Comparison of ENCODE assay signal across 28 cellular contexts in genomic region chr16:54460254-54460860, GRCh38.
A peak's percentile ranks its signal among the peaks of the same experiment; 100 is the strongest.
DNase-seq lines count a peak whose midpoint lies in the region; ATAC-seq and TF ChIP-seq lines count a peak whose summit lies in the region.
"Had no signal": no experiment of that assay in that cellular context is flagged by ENCODE, and none has a peak within 500 bp of the region (broad histone marks: within the 10 kb centered on the region; RNA-seq: fewer than 3 reads in every experiment).

No MANE protein-coding gene starts in this region.

- H3K9me3 Mint-ChIP-seq in HFFc6, result peaks cover 22% of the 10 kb centered on the region

- no peak for TF ChIP-seq POLR2A in Peyer's patch (IDR thresholded peaks at IDR 0.05)

- H2AK5ac ChIP-seq in mesendoderm (ENCODE audit: low read length), result no peak overlapping the region

- H3K4me1 ChIP-seq in BLaER1 treated with 17β-estradiol and CSF1 and Interleukin-3, amounts not matched to agents 10 nM and 100 nM, result peaks cover 18 to 48% (median 36%) of the 10 kb centered on the region in 10 experiments
- H3K4me1 ChIP-seq in mesendoderm (ENCODE audit: control insufficient read depth, low read depth, low read length), result no peaks in the 10 kb centered on the region
- no peaks in the 10 kb centered on the region for H3K4me1 ChIP-seq in Peyer's patch
- H3K4me1 ChIP-seq: left ventricle myocardium inferior had no signal

- no peak overlapping the region for H4K8ac ChIP-seq in mesendoderm (ENCODE audit: low read depth, low read length)

- H3K18ac ChIP-seq in mesendoderm (ENCODE audit: low read length), result peak overlapping the region; percentile 73

- H2BK15ac ChIP-seq in mesendoderm (replicated peaks; ENCODE audit: low read depth), result no peak overlapping the region

- H3K27me3 Mint-ChIP-seq in HFFc6 (ENCODE audit: insufficient read depth), result peaks cover 16% of the 10 kb centered on the region
- H3K27me3 Mint-ChIP-seq: naive B cell had no signal

- H2BK5ac ChIP-seq in mesendoderm (ENCODE audit: low read length), result no peak overlapping the region

- no peak overlapping the region for H4K5ac ChIP-seq in mesendoderm (ENCODE audit: low read length)

- peak overlapping the region; percentile 62 for H3K4me3 Mint-ChIP-seq in HFFc6
- H3K4me3 Mint-ChIP-seq: activated naive CD4-positive, alpha-beta T cell treated with anti-CD3 and anti-CD28 coated beads, Interleukin-2, amount 50 U/mL, for 24 hours; CD4-positive, alpha-beta T cell; naive B cell; stimulated activated naive CD8-positive, alpha-beta T cell treated with anti-CD3 and anti-CD28 coated beads, Interleukin-15, amount 100 ng/mL, for 72 hours had no signal

- no peak overlapping the region for H3K4ac ChIP-seq in mesendoderm (ENCODE audit: low read depth, low read length)

- no peak for ATAC-seq in HG02610 (IDR thresholded peaks at IDR 0.05; ENCODE audit: unreplicated experiment)
- ATAC-seq: GM12878; right cardiac atrium; stimulated activated naive CD8-positive, alpha-beta T cell treated with anti-CD3 and anti-CD28 coated beads, Interleukin-15, amount 100 ng/mL, for 72 hours had no signal

- H3K4me2 ChIP-seq in BLaER1 treated with 17β-estradiol and CSF1 and Interleukin-3, amounts not matched to agents 10 nM and 100 nM, result peak overlapping the region in 10 of 11 experiments; percentile 13 to 57 (median 52); a peak in 17 of 22 replicates
- H3K4me2 ChIP-seq in mesendoderm (ENCODE audit: low read length), result no peak overlapping the region
- H3K4me2 ChIP-seq: KMS-11 had no signal

- no peaks in the 10 kb centered on the region for H3K36me3 ChIP-seq in BLaER1 treated with 17β-estradiol and CSF1 and Interleukin-3, amounts not matched to agents 10 nM and 100 nM
- H3K36me3 ChIP-seq in mesendoderm (ENCODE audit: control insufficient read depth, insufficient read depth, low read length) (no peaks in the 10 kb centered on the region), Peyer's patch (no peaks in the 10 kb centered on the region)
- H3K36me3 ChIP-seq: left ventricle myocardium inferior, neutrophil, thoracic aorta, WERI-Rb-1 had no signal

- H3K23ac ChIP-seq in mesendoderm (ENCODE audit: low read length), result no peak overlapping the region

- H3K27ac Mint-ChIP-seq in HFFc6, result peak overlapping the region; percentile 14; the same call in 1 of the 2 replicates
- H3K27ac Mint-ChIP-seq: activated naive CD4-positive, alpha-beta T cell treated with anti-CD3 and anti-CD28 coated beads, Interleukin-2, amount 50 U/mL, for 24 hours; activated T-helper 2 cell treated with anti-CD3 and anti-CD28 coated beads, Interferon-gamma antibody, Interleukin-2, Interleukin-4, amounts not matched to agents 10 μg/mL and 5 μg/mL and 100 μg/mL, durations not matched to agents 14 hours and 24 hours and 36 hours; CD4-positive, alpha-beta T cell; naive B cell; stimulated activated naive CD8-positive, alpha-beta T cell treated with anti-CD3 and anti-CD28 coated beads, Interleukin-15, amount 100 ng/mL, for 72 hours had no signal

- no CpG with 5 or more reads among the region's 11 CpGs for WGBS in mesendoderm (ENCODE audit: extremely low coverage, insufficient coverage, low lambda C conversion rate)

- H3K79me2 ChIP-seq in mesendoderm (ENCODE audit: control insufficient read depth, insufficient read depth, low read length), result no peaks in the 10 kb centered on the region

- H3K9me3 ChIP-seq in BLaER1 treated with 17β-estradiol and CSF1 and Interleukin-3, amounts not matched to agents 10 nM and 100 nM (replicated peaks in 1 of 11), result peaks cover 30 to 46% (median 32%) of the 10 kb centered on the region in 11 experiments
- peaks cover 0 to 12% (median 0%) of the 10 kb centered on the region in 4 donors for H3K9me3 ChIP-seq in Peyer's patch
- H3K9me3 ChIP-seq: neutrophil, thoracic aorta had no signal

- H3K27me3 ChIP-seq in BLaER1 treated with 17β-estradiol and CSF1 and Interleukin-3, amounts not matched to agents 10 nM and 100 nM, result no peaks in the 10 kb centered on the region
- H3K27me3 ChIP-seq in mesendoderm (ENCODE audit: insufficient read depth, low read length, poor library complexity) (no peaks in the 10 kb centered on the region), Peyer's patch (no peaks in the 10 kb centered on the region)

- H3K4me3 ChIP-seq in BLaER1 treated with 17β-estradiol and CSF1 and Interleukin-3, amounts not matched to agents 10 nM and 100 nM, result no peak overlapping the region
- no peak overlapping the region for H3K4me3 ChIP-seq in mesendoderm (ENCODE audit: low read length)
- no peak overlapping the region for H3K4me3 ChIP-seq in Peyer's patch
- H3K4me3 ChIP-seq: GM12878, left ventricle myocardium inferior, thoracic aorta had no signal

- H3K36me3 Mint-ChIP-seq in HFFc6 (ENCODE audit: low read depth), result peaks cover 21% of the 10 kb centered on the region
- H3K36me3 Mint-ChIP-seq: activated naive CD4-positive, alpha-beta T cell treated with anti-CD3 and anti-CD28 coated beads, Interleukin-2, amount 50 U/mL, for 24 hours had no signal

- no peaks in the 10 kb centered on the region for H3K79me1 ChIP-seq in mesendoderm (ENCODE audit: low read length)

- TF ChIP-seq CTCF in HFFc6 (IDR thresholded peaks at IDR 0.05), result no peak
- TF ChIP-seq CTCF in Peyer's patch (IDR thresholded peaks at IDR 0.05), result no peak

- H2BK120ac ChIP-seq in mesendoderm (ENCODE audit: low read depth, low read length), result no peak overlapping the region

- H3K56ac ChIP-seq in mesendoderm (ENCODE audit: low read length), result no peak overlapping the region

- no peak overlapping the region for H3K9ac ChIP-seq in BLaER1 treated with 17β-estradiol and CSF1 and Interleukin-3, amounts not matched to agents 10 nM and 100 nM
- no peak overlapping the region for H3K9ac ChIP-seq in mesendoderm (ENCODE audit: low read length)
- H3K9ac ChIP-seq: KMS-11 had no signal

- H4K20me1 ChIP-seq in BLaER1 treated with 17β-estradiol and CSF1 and Interleukin-3, amounts not matched to agents 10 nM and 100 nM, result no peaks in the 10 kb centered on the region

- no peak overlapping the region for H3K27ac ChIP-seq in BLaER1 treated with 17β-estradiol and CSF1 and Interleukin-3, amounts not matched to agents 10 nM and 100 nM
- H3K27ac ChIP-seq in mesendoderm (ENCODE audit: low read depth, low read length) (no peak overlapping the region), Peyer's patch (no peak overlapping the region)
- H3K27ac ChIP-seq: KMS-11, left ventricle myocardium inferior, neutrophil, thoracic aorta, WERI-Rb-1 had no signal

- DNase-seq in HFFc6 (no peak), dedifferentiated amniotic fluid mesenchymal stem cell (ENCODE audit: extremely low spot score) (peak; percentile 34), mesendoderm (no peak), HUDEP-2 (lab: John Stamatoyannopoulos, UW; ENCODE audit: unreplicated experiment in 76 of 76) (no peak), Peyer's patch (no peak), HCEC 1CT (no peak)
- DNase-seq: activated CD4-positive, alpha-beta T cell treated with anti-CD3 and anti-CD28 coated beads for 4 hours; amygdala; CD4-positive, alpha-beta T cell; glutamatergic neuron; islet precursor cell; left ventricle myocardium inferior; naive B cell; NCI-H1930; NCI-H774; right cardiac atrium; stimulated activated CD4-positive, alpha-beta T cell treated with anti-CD3 and anti-CD28 coated beads, Interleukin-2, amount 100 ng/mL, for 48 hours; stimulated activated naive CD8-positive, alpha-beta T cell treated with anti-CD3 and anti-CD28 coated beads, Interleukin-15, amount 100 ng/mL, for 72 hours; T-helper 9 cell; WERI-Rb-1 had no signal

- peaks cover 43% of the 10 kb centered on the region for H3K4me1 Mint-ChIP-seq in HFFc6 (ENCODE audit: low read depth)
- H3K4me1 Mint-ChIP-seq: activated naive CD4-positive, alpha-beta T cell treated with anti-CD3 and anti-CD28 coated beads, Interleukin-2, amount 50 U/mL, for 24 hours; naive B cell; stimulated activated naive CD8-positive, alpha-beta T cell treated with anti-CD3 and anti-CD28 coated beads, Interleukin-15, amount 100 ng/mL, for 72 hours had no signal
